ENCODE assay signal across 9 cellular contexts in genomic region chr1:15501208-15502032, GRCh38. TPM values are rescaled to one million over a fixed set of nuclear protein-coding genes. Genes with fewer than 3 reads are reported as not detected.
DNase-seq lines count a peak whose midpoint lies in the region; ATAC-seq and TF ChIP-seq lines count a peak whose summit lies in the region.
"Had no signal": no experiment of that assay in that cellular context is flagged by ENCODE, and none has a peak within 500 bp of the region (broad histone marks: within the 10 kb centered on the region; RNA-seq: fewer than 3 reads in every experiment).

No MANE protein-coding gene starts in this region.

- H3K9me3 Mint-ChIP-seq in activated naive CD4-positive, alpha-beta T cell treated with anti-CD3 and anti-CD28 coated beads, Interleukin-2, amount 10 ng/mL, durations not matched to agents 7 days and 5 days, result no peaks in the 10 kb centered on the region
- H3K9me3 Mint-ChIP-seq: T-helper 1 cell treated with Interleukin-12 subunit alpha and Interleukin-12 subunit beta and Interleukin-4 antibody, amounts not matched to agents 30 μg/mL and 1 μg/mL, for 36 hours had no signal

- H3K4me3 ChIP-seq in Loucy (ENCODE audit: low read length, poor library complexity, severe bottlenecking) (no peak overlapping the region), gastrocnemius medialis (no peak overlapping the region)

- H3K27ac Mint-ChIP-seq in activated naive CD4-positive, alpha-beta T cell treated with anti-CD3 and anti-CD28 coated beads, Interleukin-2, amount 10 ng/mL, durations not matched to agents 7 days and 5 days, result no peak overlapping the region
- H3K27ac Mint-ChIP-seq: T-helper 1 cell treated with Interleukin-12 subunit alpha and Interleukin-12 subunit beta and Interleukin-4 antibody, amounts not matched to agents 30 μg/mL and 1 μg/mL, for 36 hours had no signal

- H2AFZ ChIP-seq in Loucy (ENCODE audit: low read length), result no peak overlapping the region

- peaks cover 11% of the 10 kb centered on the region for H3K36me3 Mint-ChIP-seq in activated naive CD4-positive, alpha-beta T cell treated with anti-CD3 and anti-CD28 coated beads, Interleukin-2, amount 10 ng/mL, durations not matched to agents 7 days and 5 days

- H3K4me2 ChIP-seq in Loucy (ENCODE audit: low read depth, low read length, poor library complexity, severe bottlenecking), result no peak overlapping the region

- CTCF ChIA-PET in RWPE1 (lab: Yijun Ruan, JAX), result interaction anchor here (0.5 to 1.3 kb wide), 5 partner anchors 13 to 178 kb away, joined by 3 to 5 read pairs (median 3); no protein-coding TSS in a partner anchor
- CTCF ChIA-PET in activated naive CD4-positive, alpha-beta T cell treated with anti-CD3 and anti-CD28 coated beads, Interleukin-2, amount 10 ng/mL, durations not matched to agents 7 days and 5 days (lab: Charles Lee), result interaction anchor here (0.9 to 1.4 kb wide), 4 partner anchors 11 to 178 kb away, joined by 3 read pairs; no protein-coding TSS in a partner anchor

- in situ Hi-C loops in gastrocnemius medialis (cut with MboI; ENCODE audit: low sequenced_read_pairs in 4 of 4), result no loop called here

- TF ChIP-seq POLR2A in gastrocnemius medialis (IDR thresholded peaks at IDR 0.05), result no peak

- no peaks in the 10 kb centered on the region for H3F3A ChIP-seq in Loucy (ENCODE audit: low read depth)

- intact Hi-C loops in left cardiac atrium (cut with DNase I) (loop anchor here in 1 of 2 donors (10.0 kb wide), 1 partner anchor 177 kb away; no protein-coding TSS in a partner anchor), gastrocnemius medialis (cut with DNase I; ENCODE audit: low total_unique reads) (no loop called here)

- H3K4me1 Mint-ChIP-seq in activated naive CD4-positive, alpha-beta T cell treated with anti-CD3 and anti-CD28 coated beads, Interleukin-2, amount 10 ng/mL, durations not matched to agents 7 days and 5 days, result no peaks in the 10 kb centered on the region

- H3K27ac ChIP-seq in RWPE1 (no peak overlapping the region), gastrocnemius medialis (no peak overlapping the region)

- no peaks in the 10 kb centered on the region for H4K20me1 ChIP-seq in Loucy (ENCODE audit: insufficient read depth, low read length, poor library complexity, severe bottlenecking)

- DNase-seq in DMS79 treated with DMSO at 0.1 percent for 48 hours (lab: John Stamatoyannopoulos, UW) (peak; percentile 53), RWPE1 (ENCODE audit: low spot score) (peak; percentile 68), left cardiac atrium (peak; percentile 59), gastrocnemius medialis (no peak)
- DNase-seq in activated naive CD4-positive, alpha-beta T cell treated with anti-CD3 and anti-CD28 coated beads, Interleukin-2, amount 10 ng/mL, durations not matched to agents 7 days and 5 days, result peak; percentile 72

- H3K79me2 ChIP-seq in Loucy (ENCODE audit: insufficient read depth, low read length), result no peaks in the 10 kb centered on the region

- H3K9me2 ChIP-seq in Loucy (replicated peaks; ENCODE audit: low read depth, low read length), result no peaks in the 10 kb centered on the region

- POLR2A ChIA-PET in RWPE1 (lab: Yijun Ruan, JAX; ENCODE audit: low non-redundant PET), result no interaction called here

- no peaks in the 10 kb centered on the region for H3K27me3 ChIP-seq in Loucy (ENCODE audit: insufficient read depth, low read length, poor library complexity, severe bottlenecking)
- no peaks in the 10 kb centered on the region for H3K27me3 ChIP-seq in gastrocnemius medialis

- H3K9ac ChIP-seq in Loucy (ENCODE audit: low read depth, low read length, poor library complexity, severe bottlenecking), result no peak overlapping the region

- ATAC-seq in left cardiac atrium (peak in 1 of 2 donors; percentile 44), gastrocnemius medialis (peak in 1 of 2 donors; percentile 66), GM19328 (IDR thresholded peaks at IDR 0.05; ENCODE audit: unreplicated experiment) (no peak), HG02840 (IDR thresholded peaks at IDR 0.05; ENCODE audit: low FRiP score, unreplicated experiment) (no peak)

- no peaks in the 10 kb centered on the region for H3K4me1 ChIP-seq in Loucy (ENCODE audit: insufficient read depth, low read length, poor library complexity, severe bottlenecking)
- H3K4me1 ChIP-seq in gastrocnemius medialis, result peaks cover 0 to 7% of the 10 kb centered on the region in 2 donors

- H3K9me3 ChIP-seq in Loucy (ENCODE audit: insufficient read depth, low read depth, low read length) (no peaks in the 10 kb centered on the region), gastrocnemius medialis (no peaks in the 10 kb centered on the region)

- H3K27me3 Mint-ChIP-seq in activated naive CD4-positive, alpha-beta T cell treated with anti-CD3 and anti-CD28 coated beads, Interleukin-2, amount 10 ng/mL, durations not matched to agents 7 days and 5 days, result no peaks in the 10 kb centered on the region

- H3K36me3 ChIP-seq in Loucy (ENCODE audit: insufficient read depth, low read length) (no peaks in the 10 kb centered on the region; the same call in 1 of the 2 replicates), gastrocnemius medialis (peaks cover 0 to 17% of the 10 kb centered on the region in 2 donors)

- no peak overlapping the region for H3K4me3 Mint-ChIP-seq in activated naive CD4-positive, alpha-beta T cell treated with anti-CD3 and anti-CD28 coated beads, Interleukin-2, amount 10 ng/mL, durations not matched to agents 7 days and 5 days
- H3K4me3 Mint-ChIP-seq: T-helper 1 cell treated with Interleukin-12 subunit alpha and Interleukin-12 subunit beta and Interleukin-4 antibody, amounts not matched to agents 30 μg/mL and 1 μg/mL, for 36 hours had no signal

- peak; percentile 78 for TF ChIP-seq CTCF in Loucy (conservative IDR thresholded peaks at IDR 0.05; ENCODE audit: low read length)
- peak; percentile 70 for TF ChIP-seq CTCF in RWPE1 (conservative IDR thresholded peaks at IDR 0.05; ENCODE audit: low read depth)
- TF ChIP-seq CTCF in gastrocnemius medialis (IDR thresholded peaks at IDR 0.05 in 4 of 5, conservative IDR thresholded peaks at IDR 0.05 in 1 of 5), result peak; percentile 15 to 69 (median 34)

RNA-seq across cellular contexts. Expression of gene CASP9, which starts 22.6 kb away (rescaled TPM):
- total RNA-seq in left cardiac atrium, result 1 to 10 TPM; 8.5 to 9.8 TPM
- 1 to 10 TPM; 5.2 to 9.6 (median 8.0) TPM for total RNA-seq in gastrocnemius medialis

RNA-seq across cellular contexts. Expression of gene DNAJC16, which starts 25.2 kb away (rescaled TPM):
- total RNA-seq in left cardiac atrium (10 to 100 TPM; 17.1 to 17.7 TPM), gastrocnemius medialis (10 to 100 TPM; 20.0 to 43.1 (median 22.6) TPM)

RNA-seq across cellular contexts. Expression of gene CELA2B, which starts 25.5 kb away (rescaled TPM):
- not detected for total RNA-seq in left cardiac atrium
- total RNA-seq in gastrocnemius medialis, result not detected

RNA-seq across cellular contexts. Expression of gene CELA2A, which starts 44.9 kb away (rescaled TPM):
- total RNA-seq in left cardiac atrium, result not detected
- total RNA-seq in gastrocnemius medialis, result not detected

Comparison
In these comparisons a context has a peak if more than half of its experiments do, and no peak if none do; other contexts are left out.
1. DNase-seq: peak in DMS79 treated with DMSO at 0.1 percent for 48 hours (single experiment), RWPE1 (single experiment), activated naive CD4-positive, alpha-beta T cell treated with anti-CD3 and anti-CD28 coated beads, Interleukin-2, amount 10 ng/mL, durations not matched to agents 7 days and 5 days (single experiment) and left cardiac atrium (single experiment); none in gastrocnemius medialis (0 of 2).
2. Peak in every context shown above with its lines, with median percentiles within 50 percentile points of each other: CTCF ChIP-seq.